Comparison of ENCODE assay signal across 8 cellular contexts in genomic region chr3:113947372-113948014, GRCh38. TPM values are rescaled to one million over a fixed set of nuclear protein-coding genes. Genes with fewer than 3 reads are reported as not detected.
DNase-seq lines count a peak whose midpoint lies in the region; ATAC-seq and TF ChIP-seq lines count a peak whose summit lies in the region.

A gene with protein sequence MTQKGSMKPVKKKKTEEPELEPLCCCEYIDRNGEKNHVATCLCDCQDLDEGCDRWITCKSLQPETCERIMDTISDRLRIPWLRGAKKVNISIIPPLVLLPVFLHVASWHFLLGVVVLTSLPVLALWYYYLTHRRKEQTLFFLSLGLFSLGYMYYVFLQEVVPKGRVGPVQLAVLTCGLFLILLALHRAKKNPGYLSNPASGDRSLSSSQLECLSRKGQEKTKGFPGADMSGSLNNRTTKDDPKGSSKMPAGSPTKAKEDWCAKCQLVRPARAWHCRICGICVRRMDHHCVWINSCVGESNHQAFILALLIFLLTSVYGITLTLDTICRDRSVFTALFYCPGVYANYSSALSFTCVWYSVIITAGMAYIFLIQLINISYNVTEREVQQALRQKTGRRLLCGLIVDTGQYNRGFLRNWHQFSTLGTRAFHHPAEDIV (plus strand): TSS chr3:113948013. CDS start chr3:113948803, 790 bp downstream.

- no peaks in the 10 kb centered on the region for H3K9me3 ChIP-seq in thoracic aorta

- H3K4me3 ChIP-seq in LNCaP clone FGC (ENCODE audit: low read depth, low read length) = peak within 1 kb of the TSS; percentile 66
- H3K4me3 ChIP-seq in thoracic aorta = peak within 1 kb of the TSS; percentile 86

- H3K27me3 ChIP-seq in thoracic aorta (replicated peaks; ENCODE audit: insufficient read depth) = no peaks in the 10 kb centered on the region

- H3K4me1 ChIP-seq in thoracic aorta (ENCODE audit: control insufficient read depth in 1 of 2, low read depth in 2 of 2) = peaks cover 5 to 6% of the 10 kb centered on the region in 2 donors

- H3K27ac ChIP-seq in thoracic aorta = peak within 1 kb of the TSS; percentile 50 to 53

- DNase-seq in EL = peak; percentile 72
- peak; percentile 42 for DNase-seq in H4 (ENCODE audit: low spot score)
- peak; percentile 66 for DNase-seq in LNCaP clone FGC (ENCODE audit: low read depth)
- peak; percentile 75 to 79 for DNase-seq in SHP77 (lab: John Stamatoyannopoulos, UW)
- peak; percentile 10 to 53 (median 22) for DNase-seq in activated naive CD4-positive, alpha-beta T cell (lab: John Stamatoyannopoulos, UW)
- DNase-seq in germinal center (ENCODE audit: low spot score) = peak; percentile 84
- DNase-seq in omental fat pad (ENCODE audit: low spot score) = peak; percentile 31
- no peak for DNase-seq in thoracic aorta (ENCODE audit: low spot score)

- no peaks in the 10 kb centered on the region for H3K36me3 ChIP-seq in thoracic aorta

- no peak for TF ChIP-seq CTCF in LNCaP clone FGC (IDR thresholded peaks at IDR 0.05; ENCODE audit: control insufficient read depth, extremely low read depth, insufficient read depth)
- TF ChIP-seq CTCF in omental fat pad (IDR thresholded peaks at IDR 0.05) = no peak
- no peak for TF ChIP-seq CTCF in thoracic aorta (IDR thresholded peaks at IDR 0.05)

- ATAC-seq in omental fat pad (ENCODE audit: low FRiP score) (peak; percentile 96), thoracic aorta (ENCODE audit: insufficient number of reproducible peaks, low FRiP score, low read depth) (peak; percentile 57)

RNA-seq across cellular contexts. Expression of the gene that starts here (rescaled TPM):
- 3.9 and 5.1 TPM in 2 replicates for total RNA-seq in H4 (2014; rRNA removed; shearing (Covaris generic))
- 1 to 10 TPM; 3.2 to 5.5 (median 4.8) TPM for total RNA-seq in omental fat pad
- 10 to 100 TPM in 1 of 2 donors, 1 to 10 TPM in 1; 6.3 to 13.1 TPM for total RNA-seq in thoracic aorta
